Comparison of ENCODE assay signal across 18 cellular contexts in genomic region chr4:105924341-105924740, GRCh38. TPM values are rescaled to one million over a fixed set of nuclear protein-coding genes. Genes with fewer than 3 reads are reported as not detected.
DNase-seq lines count a peak whose midpoint lies in the region; ATAC-seq, FAIRE-seq and TF ChIP-seq lines count a peak whose summit lies in the region.
"Had no signal": no experiment of that assay in that cellular context is flagged by ENCODE, and none has a peak within 500 bp of the region (broad histone marks: within the 10 kb centered on the region; RNA-seq: fewer than 3 reads in every experiment).

No MANE protein-coding gene starts in this region.

- CTCF ChIA-PET in MCF 10A (lab: Yijun Ruan, JAX) (no interaction called here), GM12878 (lab: Yijun Ruan, JAX) (no interaction called here)

- no peaks in the 10 kb centered on the region for H3K9me3 ChIP-seq in breast epithelium
- no peaks in the 10 kb centered on the region for H3K9me3 ChIP-seq in GM12878 (replicated peaks; ENCODE audit: control insufficient read depth, insufficient read depth, low read length)
- H3K9me3 ChIP-seq in thoracic aorta = no peaks in the 10 kb centered on the region
- H3K9me3 ChIP-seq: BLaER1, HAP-1 had no signal

- ATAC-seq in GM12878 (no peak), thoracic aorta (ENCODE audit: insufficient number of reproducible peaks, low FRiP score, low read depth) (no peak), GM21619 (IDR thresholded peaks at IDR 0.05; ENCODE audit: unreplicated experiment) (no peak)

- no peaks in the 10 kb centered on the region for H3K9me3 Mint-ChIP-seq in MCF 10A (ENCODE audit: unreplicated experiment)
- no peaks in the 10 kb centered on the region for H3K9me3 Mint-ChIP-seq in glutamatergic neuron (ENCODE audit: unreplicated experiment)
- H3K9me3 Mint-ChIP-seq: CD8-positive, alpha-beta memory T cell; IgD-negative memory B cell had no signal

- H3K27me3 ChIP-seq in breast epithelium (no peaks in the 10 kb centered on the region), GM12878 (replicated peaks in 1 of 2; ENCODE audit: control insufficient read depth in 2 of 2, insufficient read depth in 2 of 2, low read length in 1 of 2) (no peaks in the 10 kb centered on the region), thoracic aorta (replicated peaks; ENCODE audit: insufficient read depth) (no peaks in the 10 kb centered on the region)
- H3K27me3 ChIP-seq: BLaER1 had no signal

- H4K20me1 ChIP-seq in GM12878 (ENCODE audit: control insufficient read depth, insufficient read depth) = no peaks in the 10 kb centered on the region
- H4K20me1 ChIP-seq: BLaER1 had no signal

- no peak overlapping the region for H3K9ac ChIP-seq in GM12878 (ENCODE audit: control insufficient read depth, insufficient read depth, low read length)
- H3K9ac ChIP-seq: BLaER1 had no signal

- TF ChIP-seq CTCF in MCF 10A (IDR thresholded peaks at IDR 0.05; ENCODE audit: unreplicated experiment) = no peak
- TF ChIP-seq CTCF in breast epithelium (IDR thresholded peaks at IDR 0.05) = no peak
- no peak for TF ChIP-seq CTCF in GM12878 (IDR thresholded peaks at IDR 0.05 in 2 of 3, conservative IDR thresholded peaks at IDR 0.05 in 1 of 3; ENCODE audit: control insufficient read depth in 2 of 3, extremely low read depth in 1 of 3, insufficient read depth in 1 of 3, low read depth in 3 of 3, low read length in 3 of 3)
- no peak for TF ChIP-seq CTCF in thoracic aorta (IDR thresholded peaks at IDR 0.05)
- TF ChIP-seq CTCF in glutamatergic neuron (IDR thresholded peaks at IDR 0.05; ENCODE audit: partially characterized antibody, unreplicated experiment) = no peak

- H3K27ac Mint-ChIP-seq in MCF 10A (ENCODE audit: low read depth, unreplicated experiment) (peak overlapping the region; percentile 39), glutamatergic neuron (ENCODE audit: unreplicated experiment) (no peak overlapping the region)
- H3K27ac Mint-ChIP-seq: CD8-positive, alpha-beta memory T cell; IgD-negative memory B cell had no signal

- H3K4me2 ChIP-seq in GM12878 (ENCODE audit: control insufficient read depth, insufficient read depth) = no peak overlapping the region
- H3K4me2 ChIP-seq: BLaER1 had no signal

- H3K36me3 Mint-ChIP-seq in MCF 10A (ENCODE audit: insufficient read depth, unreplicated experiment) (no peaks in the 10 kb centered on the region), glutamatergic neuron (ENCODE audit: unreplicated experiment) (no peaks in the 10 kb centered on the region)
- H3K36me3 Mint-ChIP-seq: CD8-positive, alpha-beta memory T cell; IgD-negative memory B cell had no signal

- no peak overlapping the region for H2AFZ ChIP-seq in GM12878 (ENCODE audit: control insufficient read depth, low read depth, low read length)

- intact Hi-C loops in MCF 10A (cut with micrococcal nuclease) (no loop called here), breast epithelium (cut with DNase I; ENCODE audit: low total_unique reads) (no loop called here), GM12878 (cut with micrococcal nuclease; ENCODE audit: unreplicated experiment) (no loop called here)

- H3K27me3 Mint-ChIP-seq in MCF 10A (ENCODE audit: insufficient read depth, unreplicated experiment) (no peaks in the 10 kb centered on the region), glutamatergic neuron (ENCODE audit: unreplicated experiment) (no peaks in the 10 kb centered on the region)

- H3K4me1 Mint-ChIP-seq in MCF 10A (ENCODE audit: insufficient read depth, unreplicated experiment) = peaks cover 21% of the 10 kb centered on the region
- H3K4me1 Mint-ChIP-seq in glutamatergic neuron (ENCODE audit: low read depth, unreplicated experiment) = peaks cover 7% of the 10 kb centered on the region
- H3K4me1 Mint-ChIP-seq: CD8-positive, alpha-beta memory T cell; IgD-negative memory B cell had no signal

- 93% methylated on average over 1 of the region's 1 CpG for WGBS in GM12878 (ENCODE audit: insufficient coverage, insufficient replicate concordance, low lambda C conversion rate, missing lambda C conversion rate)

- RAD21 ChIA-PET in GM12878 (lab: Charles Lee; ENCODE audit: unreplicated experiment) = no interaction called here

- H3K27ac ChIP-seq in breast epithelium = no peak overlapping the region
- H3K27ac ChIP-seq in GM12878 (ENCODE audit: control insufficient read depth, insufficient read depth) = no peak overlapping the region
- peak overlapping the region; percentile 52 to 58 for H3K27ac ChIP-seq in thoracic aorta
- H3K27ac ChIP-seq: BLaER1 had no signal

- TF ChIP-seq POLR2A in breast epithelium (IDR thresholded peaks at IDR 0.05) (no peak), GM12878 (IDR thresholded peaks at IDR 0.05; ENCODE audit: low read depth, low read length) (no peak)

- no peak for DNase-seq in MCF 10A (ENCODE audit: unreplicated experiment)
- DNase-seq in breast epithelium (ENCODE audit: low spot score in 2 of 2) = no peak
- no peak for DNase-seq in GM12878 (ENCODE audit: low read depth, low spot score)
- no peak for DNase-seq in thoracic aorta (ENCODE audit: low spot score)
- no peak for DNase-seq in DMS53 (lab: John Stamatoyannopoulos, UW)
- no peak for DNase-seq in stimulated activated CD4-positive, alpha-beta T cell treated with anti-CD3 and anti-CD28 coated beads, Interleukin-4, amount 100 ng/mL, for 1 hour
- no peak for DNase-seq in glutamatergic neuron
- DNase-seq: 8988T; AML-193; CD8-positive, alpha-beta memory T cell; GOT3 had no signal

- TF ChIP-seq RAD21 in GM12878 (IDR thresholded peaks at IDR 0.05; ENCODE audit: insufficient read depth, low read depth, low read length) = no peak

- SMC1A ChIA-PET in GM12878 (lab: Charles Lee; ENCODE audit: uncharacterized antibody, unreplicated experiment) = no interaction called here

- H3K36me3 ChIP-seq in breast epithelium (no peaks in the 10 kb centered on the region), GM12878 (ENCODE audit: control insufficient read depth in 2 of 2, insufficient read depth in 2 of 2, low read length in 1 of 2) (no peaks in the 10 kb centered on the region), thoracic aorta (no peaks in the 10 kb centered on the region)
- H3K36me3 ChIP-seq: BLaER1, HAP-1 had no signal

- no peaks in the 10 kb centered on the region for H3K79me2 ChIP-seq in GM12878 (ENCODE audit: control insufficient read depth, insufficient read depth, low read length)

- H3K4me3 ChIP-seq in breast epithelium (no peak overlapping the region), GM12878 (no peak overlapping the region), thoracic aorta (peak overlapping the region; percentile 41)
- H3K4me3 ChIP-seq: BLaER1, HAP-1 had no signal

- TF ChIP-seq EP300 in GM12878 (IDR thresholded peaks at IDR 0.05; ENCODE audit: borderline replicate concordance in 1 of 2, control insufficient read depth in 1 of 2, low read depth in 2 of 2, low read length in 2 of 2) = no peak

- H3K4me3 Mint-ChIP-seq in MCF 10A (ENCODE audit: unreplicated experiment) = no peak overlapping the region
- no peak overlapping the region for H3K4me3 Mint-ChIP-seq in glutamatergic neuron (ENCODE audit: unreplicated experiment)
- H3K4me3 Mint-ChIP-seq: CD8-positive, alpha-beta memory T cell; IgD-negative memory B cell had no signal

- no peaks in the 10 kb centered on the region for H3K4me1 ChIP-seq in breast epithelium
- H3K4me1 ChIP-seq in GM12878 (ENCODE audit: control insufficient read depth, insufficient read depth, low read length) = no peaks in the 10 kb centered on the region
- peaks cover 33 to 56% of the 10 kb centered on the region in 2 donors for H3K4me1 ChIP-seq in thoracic aorta (ENCODE audit: control insufficient read depth in 1 of 2, low read depth in 2 of 2)
- H3K4me1 ChIP-seq: BLaER1 had no signal

- in situ Hi-C loops in GM12878 (cut with MboI) = no loop called here

- FAIRE-seq in GM12878 (lab: Jason Lieb, UNC) = peak; percentile 61
- FAIRE-seq: GM12891 had no signal

- POLR2A ChIA-PET in MCF 10A (lab: Yijun Ruan, JAX) (interaction anchor here (1.0 kb wide), 1 partner anchor 16 kb away, joined by 3 read pairs; no protein-coding TSS in a partner anchor), GM12878 (lab: Charles Lee) (no interaction called here)

- no TSS peak for BruUV-seq in MCF 10A (replicated peaks; lab: Mats Ljungman, UMichigan)
- no TSS peak for BruUV-seq in GM12878 (replicated peaks; lab: Mats Ljungman, UMichigan)

TF ChIP-seq in GM12878, 131 proteins besides CTCF, POLR2A, EP300 and RAD21 (continues in another document):
- TF ChIP-seq EZH2 (IDR thresholded peaks at IDR 0.05; ENCODE audit: borderline replicate concordance, control insufficient read depth, low read depth, low read length) = no peak

RNA-seq across cellular contexts. Expression of gene NPNT, which starts 29.1 kb away (rescaled TPM):
- total RNA-seq in MCF 10A (2022) (0.09 TPM in 1 of 2 replicates, not detected in the other), breast epithelium (10 to 100 TPM in 2 of 3 donors, 1 to 10 TPM in 1; 1.4 to 26.8 (median 11.1) TPM), GM12878 (2014; rRNA removed) (51.4 and 61.6 TPM in 2 replicates), GM12878 (2014; rRNA removed; fragmentation: Illumina TruSeq; extraction: Trizol) (57.1 and 61.8 TPM in 2 replicates), GM12878 (2021) (58.8 and 66.3 TPM in 2 replicates), thoracic aorta (100 to 1,000 TPM; 167 to 240 TPM), glutamatergic neuron (ENCODE audit: unreplicated experiment) (not detected)
- total RNA-seq in GM12878 (2013; cell fraction: nucleolus; rRNA removed) = 38.6 and 49.4 TPM in 2 replicates
- polyA plus RNA-seq in GM12878 (2011; ENCODE audit: low read depth) = 16.0 TPM
- polyA plus RNA-seq in GM12878 (2011; rRNA removed) (0.14 and 0.18 TPM in 2 replicates), GM12878 (2014; fragmentation: Illumina TruSeq; extraction: Trizol) (56.8 and 86.4 TPM in 2 replicates), GM12878 (2014; fragmentation: Nextera tagmentation; extraction: Ambion mirVana) (10 to 100 TPM; 31.9 to 38.3 TPM), GM12878 (2014; rRNA removed) (42.6 and 47.0 TPM in 2 replicates), GM12878 (2016; fragmentation: Nextera tagmentation; extraction: Ambion mirVana) (10 to 100 TPM; 65.6 to 70.5 TPM)
- polyA plus RNA-seq in GM12878 (2011; cell fraction: cytosol; rRNA removed) = 0.05 and 0.13 TPM in 2 replicates
- polyA plus RNA-seq in GM12878 (2011; cell fraction: nucleus; rRNA removed) = 0.15 and 0.22 TPM in 2 replicates
- polyA plus RNA-seq in GM12878 (2012) = 26.3 and 27.2 TPM in 2 replicates
- 1.1 TPM in 1 of 2 replicates, not detected in the other for polyA minus RNA-seq in GM12878 (2011; rRNA and poly(A)+ RNA removed)
- polyA minus RNA-seq in GM12878 (2011; cell fraction: cytosol; rRNA and poly(A)+ RNA removed) = not detected in 2 replicates
- polyA minus RNA-seq in GM12878 (2011; cell fraction: nucleus; rRNA and poly(A)+ RNA removed) = 0.29 TPM in 1 of 2 replicates, not detected in the other
- total RNA-seq: CD8-positive, alpha-beta memory T cell; Daoy; HT1080 had no signal
- polyA plus RNA-seq: CD8-positive, alpha-beta memory T cell; IgD-negative memory B cell had no signal

Comparison
In these comparisons a context has a peak if more than half of its experiments do, and no peak if none do; other contexts are left out.
1. H3K27ac ChIP-seq: peak in thoracic aorta (2 of 2); none in breast epithelium (0 of 2) and GM12878 (single experiment).